In genomic region chr13:21603531-21604448, GRCh38 we compare ENCODE assay signal across 1 cellular context.
TF ChIP-seq lines count a peak whose summit lies in the region.

Gene MICU2 (minus strand): TSS chr13:21604170. CDS start chr13:21604148, 22 bp downstream.

TF ChIP-seq in HepG2, 621 proteins besides CTCF, POLR2A, EP300 and RAD21 (continued from another document and continues in another):
- peak; percentile 94; the same call in 1 of the 2 replicates for TF ChIP-seq ZNF747 (CRISPR knock-in tag; IDR thresholded peaks at IDR 0.05; ENCODE audit: borderline replicate concordance)
- TF ChIP-seq FOXP1 (IDR thresholded peaks at IDR 0.05), result no peak
- TF ChIP-seq FOXP1 (CRISPR knock-in tag; IDR thresholded peaks at IDR 0.05), result 0 out of 2 replicates have a peak, but pooled peaks have one; percentile 23
- TF ChIP-seq ZNF772 (CRISPR knock-in tag; IDR thresholded peaks at IDR 0.05), result peak; percentile 91
- no peak for TF ChIP-seq PRMT3 (CRISPR knock-in tag; IDR thresholded peaks at IDR 0.05; ENCODE audit: borderline replicate concordance, low read depth)
- peak; percentile 77 for TF ChIP-seq ZSCAN5A (CRISPR knock-in tag; IDR thresholded peaks at IDR 0.05; ENCODE audit: borderline replicate concordance)
- no peak for TF ChIP-seq NBN (conservative IDR thresholded peaks at IDR 0.05)
- no peak for TF ChIP-seq CBX5 (CRISPR knock-in tag; IDR thresholded peaks at IDR 0.05; ENCODE audit: borderline replicate concordance)
- TF ChIP-seq TBX3 (IDR thresholded peaks at IDR 0.05; ENCODE audit: borderline replicate concordance), result no peak
- TF ChIP-seq MZF1 (CRISPR knock-in tag; IDR thresholded peaks at IDR 0.05; ENCODE audit: borderline replicate concordance), result no peak
- TF ChIP-seq JUNB (CRISPR knock-in tag; IDR thresholded peaks at IDR 0.05; ENCODE audit: borderline replicate concordance), result no peak
- no peak for TF ChIP-seq CERS6 (CRISPR knock-in tag; IDR thresholded peaks at IDR 0.05)
- peak; percentile 51; the same call in 1 of the 2 replicates for TF ChIP-seq ZSCAN9 (CRISPR knock-in tag; IDR thresholded peaks at IDR 0.05; ENCODE audit: borderline replicate concordance)
- TF ChIP-seq TBP (CRISPR knock-in tag; IDR thresholded peaks at IDR 0.05), result no peak
- TF ChIP-seq WIZ (CRISPR knock-in tag; IDR thresholded peaks at IDR 0.05), result no peak
- peak; percentile 46; the same call in 1 of the 2 replicates for TF ChIP-seq HIVEP1 (CRISPR knock-in tag; IDR thresholded peaks at IDR 0.05)
- peak; percentile 88; the same call in 1 of the 2 replicates for TF ChIP-seq ZNF33B (CRISPR knock-in tag; IDR thresholded peaks at IDR 0.05)
- peak; percentile 98 for TF ChIP-seq KAT8 (CRISPR knock-in tag; IDR thresholded peaks at IDR 0.05)
- peak; percentile 77; the same call in 1 of the 2 replicates for TF ChIP-seq BRD4 (CRISPR knock-in tag; IDR thresholded peaks at IDR 0.05)
- no peak for TF ChIP-seq ZSCAN22 (CRISPR knock-in tag; IDR thresholded peaks at IDR 0.05)
- peak; percentile 81 for TF ChIP-seq ZNF883 (CRISPR knock-in tag; IDR thresholded peaks at IDR 0.05; ENCODE audit: not compliant biosample characterization)
- TF ChIP-seq DBP (CRISPR knock-in tag; IDR thresholded peaks at IDR 0.05; ENCODE audit: not compliant biosample characterization), result no peak
- no peak for TF ChIP-seq ZNF512 (CRISPR knock-in tag; IDR thresholded peaks at IDR 0.05)
- peak; percentile 92 for TF ChIP-seq ZSCAN21 (CRISPR knock-in tag; IDR thresholded peaks at IDR 0.05; ENCODE audit: borderline replicate concordance)
- TF ChIP-seq ZNF280B (CRISPR knock-in tag; IDR thresholded peaks at IDR 0.05; ENCODE audit: borderline replicate concordance), result peak; percentile 40; the same call in 1 of the 2 replicates
- peak; percentile 79 for TF ChIP-seq TARDBP (CRISPR knock-in tag; IDR thresholded peaks at IDR 0.05)
- peak; percentile 28; the same call in 1 of the 2 replicates for TF ChIP-seq ZNF770 (CRISPR knock-in tag; IDR thresholded peaks at IDR 0.05)
- TF ChIP-seq BHLHE40 (IDR thresholded peaks at IDR 0.05; ENCODE audit: low read length), result 0 out of 2 replicates have a peak, but pooled peaks have one; percentile 2
- TF ChIP-seq IKZF1 (IDR thresholded peaks at IDR 0.05), result no peak
- TF ChIP-seq TP53 (CRISPR knock-in tag; conservative IDR thresholded peaks at IDR 0.05), result no peak; the same call in 1 of the 2 replicates
- TF ChIP-seq FOXM1 (CRISPR knock-in tag; IDR thresholded peaks at IDR 0.05), result no peak
- no peak for TF ChIP-seq RBAK (CRISPR knock-in tag; IDR thresholded peaks at IDR 0.05)
- no peak for TF ChIP-seq ZFP62 (CRISPR knock-in tag; IDR thresholded peaks at IDR 0.05)
- no peak for TF ChIP-seq SNAPC4 (CRISPR knock-in tag; IDR thresholded peaks at IDR 0.05)
- TF ChIP-seq ISX (CRISPR knock-in tag; conservative IDR thresholded peaks at IDR 0.05), result no peak
- TF ChIP-seq NRL (CRISPR knock-in tag; IDR thresholded peaks at IDR 0.05; ENCODE audit: borderline replicate concordance), result peak; percentile 48; the same call in 1 of the 2 replicates
- no peak for TF ChIP-seq ZNF780A (CRISPR knock-in tag; IDR thresholded peaks at IDR 0.05)
- 0 out of 2 replicates have a peak, but pooled peaks have one; percentile 20 for TF ChIP-seq ZNF143 (CRISPR knock-in tag; IDR thresholded peaks at IDR 0.05)
- peak; percentile 30; the same call in 1 of the 2 replicates for TF ChIP-seq SOX5 (CRISPR knock-in tag; IDR thresholded peaks at IDR 0.05; ENCODE audit: borderline replicate concordance)
- no peak for TF ChIP-seq ZNF383 (CRISPR knock-in tag; IDR thresholded peaks at IDR 0.05; ENCODE audit: borderline replicate concordance)
- TF ChIP-seq RAD51 (IDR thresholded peaks at IDR 0.05; ENCODE audit: borderline replicate concordance), result no peak
- peak; percentile 68; the same call in 1 of the 2 replicates for TF ChIP-seq SNAPC2 (CRISPR knock-in tag; IDR thresholded peaks at IDR 0.05)
- no peak for TF ChIP-seq NR2F2 (IDR thresholded peaks at IDR 0.05; ENCODE audit: borderline replicate concordance, low read depth)
- peak; percentile 96 for TF ChIP-seq AGO2 (optimal IDR thresholded peaks at IDR 0.05; ENCODE audit: low read depth, low read length)
- TF ChIP-seq RFXANK (CRISPR knock-in tag; IDR thresholded peaks at IDR 0.05), result peak; percentile 48; the same call in 1 of the 2 replicates
- no peak for TF ChIP-seq NFE2 (CRISPR knock-in tag; IDR thresholded peaks at IDR 0.05)
- TF ChIP-seq ZNF652 (CRISPR knock-in tag; IDR thresholded peaks at IDR 0.05; ENCODE audit: borderline replicate concordance, low read depth), result no peak; the same call in 1 of the 2 replicates
- TF ChIP-seq ZNF431 (CRISPR knock-in tag; IDR thresholded peaks at IDR 0.05; ENCODE audit: borderline replicate concordance, low read depth), result peak; percentile 64; the same call in 1 of the 2 replicates
- TF ChIP-seq TRAFD1 (CRISPR knock-in tag; IDR thresholded peaks at IDR 0.05; ENCODE audit: borderline replicate concordance), result no peak
- TF ChIP-seq CSRNP1 (CRISPR knock-in tag; IDR thresholded peaks at IDR 0.05), result peak; percentile 98
- no peak for TF ChIP-seq ZBTB21 (CRISPR knock-in tag; IDR thresholded peaks at IDR 0.05)
- TF ChIP-seq ZNF678 (CRISPR knock-in tag; IDR thresholded peaks at IDR 0.05), result no peak
- no peak for TF ChIP-seq CREM (IDR thresholded peaks at IDR 0.05)
- no peak for TF ChIP-seq CREM (CRISPR knock-in tag; IDR thresholded peaks at IDR 0.05)
- TF ChIP-seq ZFP36 (IDR thresholded peaks at IDR 0.05; ENCODE audit: borderline replicate concordance, low read depth, low read length, partially characterized antibody), result no peak
